In the genomic region with DNA sequence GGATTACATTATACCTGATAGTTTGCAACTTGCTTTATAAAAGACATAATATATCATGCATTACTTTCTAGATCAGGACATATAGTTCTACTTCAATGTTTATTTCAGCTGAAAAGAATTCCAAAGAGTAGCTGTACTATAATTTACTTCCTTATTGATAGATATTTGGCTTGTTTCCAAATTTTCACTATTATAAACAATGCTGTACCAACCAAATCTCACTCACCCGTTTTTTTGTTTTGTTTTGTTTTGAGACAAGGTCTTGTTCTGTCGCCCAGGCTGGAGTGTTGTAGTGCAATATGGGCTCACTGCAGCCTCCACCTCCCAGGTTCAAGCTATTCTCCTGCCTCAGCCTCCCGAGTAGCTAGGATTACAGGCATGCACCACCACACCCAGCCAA, we compare ENCODE assay signal across 13 cellular contexts.
DNase-seq lines count a peak whose midpoint lies in the region; ATAC-seq, FAIRE-seq and TF ChIP-seq lines count a peak whose summit lies in the region.
"Had no signal": no experiment of that assay in that cellular context is flagged by ENCODE, and none has a peak within 500 bp of the region (broad histone marks: within the 10 kb centered on the region; RNA-seq: fewer than 3 reads in every experiment).

No MANE protein-coding gene starts in this region.

- H4K5ac ChIP-seq in IMR-90 (ENCODE audit: low read depth, low read length): no peak overlapping the region

- no peak overlapping the region for H4K91ac ChIP-seq in IMR-90 (ENCODE audit: insufficient read depth, low read depth, low read length)

- H3K4me3 ChIP-seq in IMR-90 (ENCODE audit: insufficient read depth, low read depth, low read length) (no peak overlapping the region), small intestine (ENCODE audit: low read depth in 1 of 2, low read length in 2 of 2) (no peak overlapping the region)
- H3K4me3 ChIP-seq: A549, GM12878, GM23338 had no signal

- peaks cover 41% of the 10 kb centered on the region for H3K4me1 Mint-ChIP-seq in dendritic cell treated with granulocyte-macrophage colony-stimulating factor and Interleukin-4, amounts not matched to agents 40 ng/mL and 50 ng/mL, for 4 days (ENCODE audit: low read depth)
- peaks cover 17% of the 10 kb centered on the region for H3K4me1 Mint-ChIP-seq in activated T-helper 17 cell treated with anti-CD3 and anti-CD28 coated beads, Interleukin-2, amount 50 U/mL, for 72 hours

- peaks cover 58% of the 10 kb centered on the region for H3K36me3 Mint-ChIP-seq in dendritic cell treated with granulocyte-macrophage colony-stimulating factor and Interleukin-4, amounts not matched to agents 40 ng/mL and 50 ng/mL, for 4 days (ENCODE audit: low read depth)
- peaks cover 24% of the 10 kb centered on the region for H3K36me3 Mint-ChIP-seq in activated T-helper 17 cell treated with anti-CD3 and anti-CD28 coated beads, Interleukin-2, amount 50 U/mL, for 72 hours (ENCODE audit: low read depth)

- no peaks in the 10 kb centered on the region for H3K27me3 Mint-ChIP-seq in dendritic cell treated with granulocyte-macrophage colony-stimulating factor and Interleukin-4, amounts not matched to agents 40 ng/mL and 50 ng/mL, for 4 days
- no peaks in the 10 kb centered on the region for H3K27me3 Mint-ChIP-seq in activated T-helper 17 cell treated with anti-CD3 and anti-CD28 coated beads, Interleukin-2, amount 50 U/mL, for 72 hours
- H3K27me3 Mint-ChIP-seq: CD4-positive, alpha-beta memory T cell had no signal

- dilution Hi-C loops in IMR-90 (cut with HindIII; ENCODE audit: low sequenced_read_pairs, unreplicated experiment): no loop called here

- no peak overlapping the region for H3K4ac ChIP-seq in IMR-90 (ENCODE audit: low read depth, low read length)

- H3K27me3 ChIP-seq in IMR-90 (ENCODE audit: control insufficient read depth, insufficient read depth, low read length): no peaks in the 10 kb centered on the region
- no peaks in the 10 kb centered on the region for H3K27me3 ChIP-seq in small intestine (ENCODE audit: control insufficient read depth in 2 of 2, insufficient read depth in 2 of 2, low read length in 2 of 2)
- H3K27me3 ChIP-seq: BE2C had no signal

- TF ChIP-seq POLR2A in IMR-90 (IDR thresholded peaks at IDR 0.05; ENCODE audit: low read depth, low read length): no peak

- no peak for TF ChIP-seq CTCF in IMR-90 (conservative IDR thresholded peaks at IDR 0.05; ENCODE audit: low read depth, low read length)

- peaks cover 25 to 56% of the 10 kb centered on the region in 2 experiments; a peak in 3 of 4 replicates for H3K79me1 ChIP-seq in IMR-90 (ENCODE audit: low read depth in 1 of 2, low read length in 2 of 2)

- ATAC-seq in IMR-90 (ENCODE audit: low read depth): no peak
- no peak for ATAC-seq in activated T-helper 17 cell treated with anti-CD3 and anti-CD28 coated beads, Interleukin-2, amount 50 U/mL, for 72 hours (replicated peaks)
- ATAC-seq: A549, GM12878, GM23338 had no signal

- no peak overlapping the region for H2BK15ac ChIP-seq in IMR-90 (ENCODE audit: low read depth, low read length)

- BruUV-seq in IMR-90 (replicated peaks; lab: Mats Ljungman, UMichigan): TSS peak; percentile 2

- H3K9ac ChIP-seq in IMR-90 (ENCODE audit: low read depth, low read length): no peak overlapping the region

- H3K56ac ChIP-seq in IMR-90 (ENCODE audit: extremely low read depth, insufficient read depth, low read length): no peak overlapping the region

- POLR2A ChIA-PET in IMR-90 (lab: Charles Lee; ENCODE audit: unreplicated experiment): no interaction called here

- no peak overlapping the region for H3K23ac ChIP-seq in IMR-90 (ENCODE audit: low read depth, low read length)

- no peak for TF ChIP-seq RAD21 in IMR-90 (IDR thresholded peaks at IDR 0.05; ENCODE audit: low read length)

- no peak overlapping the region for H3K4me3 Mint-ChIP-seq in dendritic cell treated with granulocyte-macrophage colony-stimulating factor and Interleukin-4, amounts not matched to agents 40 ng/mL and 50 ng/mL, for 4 days
- no peak overlapping the region for H3K4me3 Mint-ChIP-seq in activated T-helper 17 cell treated with anti-CD3 and anti-CD28 coated beads, Interleukin-2, amount 50 U/mL, for 72 hours
- H3K4me3 Mint-ChIP-seq: CD4-positive, alpha-beta memory T cell; GM23338 had no signal

- no peak overlapping the region for H4K8ac ChIP-seq in IMR-90 (ENCODE audit: low read depth in 2 of 2, low read length in 2 of 2)

- peaks cover 24% of the 10 kb centered on the region; the same call in 1 of the 2 replicates for H4K20me1 ChIP-seq in IMR-90 (ENCODE audit: insufficient read depth, low read length)

- in situ Hi-C loops in IMR-90 (cut with MboI; ENCODE audit: low sequenced_read_pairs): no loop called here

- H2AFZ ChIP-seq in IMR-90 (replicated peaks; ENCODE audit: low read length, poor library complexity): no peak overlapping the region
- H2AFZ ChIP-seq: GM23338 had no signal

- DNase-seq in IMR-90: no peak
- peak; percentile 19 for DNase-seq in small intestine
- DNase-seq in MV-4-11 (lab: John Stamatoyannopoulos, UW): no peak
- DNase-seq: BE2C; CD4-positive, alpha-beta memory T cell; H7 had no signal

- H3K9me1 ChIP-seq in IMR-90 (ENCODE audit: insufficient read depth, low read length): peaks cover 15% of the 10 kb centered on the region

- H2BK20ac ChIP-seq in IMR-90 (ENCODE audit: low read depth, low read length): no peak overlapping the region

- intact Hi-C loops in IMR-90 (cut with micrococcal nuclease): no loop called here
- intact Hi-C loops in dendritic cell treated with granulocyte-macrophage colony-stimulating factor and Interleukin-4, amounts not matched to agents 40 ng/mL and 50 ng/mL, for 4 days (cut with micrococcal nuclease): no loop called here

- H3K36me3 ChIP-seq in IMR-90 (ENCODE audit: control insufficient read depth, insufficient read depth, low read length) (peaks cover 4% of the 10 kb centered on the region), KOPT-K1 (ENCODE audit: insufficient read depth, low read length) (peaks cover 38% of the 10 kb centered on the region), small intestine (ENCODE audit: control insufficient read depth in 2 of 2, insufficient read depth in 2 of 2, low read length in 2 of 2) (no peaks in the 10 kb centered on the region)

- peak overlapping the region; percentile 47 for H3K27ac Mint-ChIP-seq in dendritic cell treated with granulocyte-macrophage colony-stimulating factor and Interleukin-4, amounts not matched to agents 40 ng/mL and 50 ng/mL, for 4 days
- H3K27ac Mint-ChIP-seq in activated T-helper 17 cell treated with anti-CD3 and anti-CD28 coated beads, Interleukin-2, amount 50 U/mL, for 72 hours: no peak overlapping the region
- H3K27ac Mint-ChIP-seq: GM23338 had no signal

- H2AK9ac ChIP-seq in IMR-90 (replicated peaks; ENCODE audit: low read depth, low read length, poor library complexity): no peak overlapping the region

- no peaks in the 10 kb centered on the region for H3K9me3 Mint-ChIP-seq in dendritic cell treated with granulocyte-macrophage colony-stimulating factor and Interleukin-4, amounts not matched to agents 40 ng/mL and 50 ng/mL, for 4 days
- peaks cover 3% of the 10 kb centered on the region for H3K9me3 Mint-ChIP-seq in activated T-helper 17 cell treated with anti-CD3 and anti-CD28 coated beads, Interleukin-2, amount 50 U/mL, for 72 hours
- H3K9me3 Mint-ChIP-seq: CD4-positive, alpha-beta memory T cell; GM23338 had no signal

- H3K4me1 ChIP-seq in IMR-90 (ENCODE audit: control insufficient read depth, insufficient read depth, low read length): peaks cover 10% of the 10 kb centered on the region
- no peaks in the 10 kb centered on the region for H3K4me1 ChIP-seq in small intestine (ENCODE audit: control insufficient read depth in 2 of 2, insufficient read depth in 1 of 2, low read depth in 1 of 2, low read length in 1 of 2)
- H3K4me1 ChIP-seq: A549 had no signal

- CTCF ChIA-PET in IMR-90 (lab: Yijun Ruan, JAX): no interaction called here

- H2BK5ac ChIP-seq in IMR-90 (ENCODE audit: low read depth, low read length, poor library complexity, severe bottlenecking): no peak overlapping the region

- FAIRE-seq in small intestine (lab: Jason Lieb, UNC): no peak
- FAIRE-seq: A549, GM12878 had no signal

- no peak overlapping the region for H3K4me2 ChIP-seq in IMR-90 (ENCODE audit: low read depth, low read length)
- H3K4me2 ChIP-seq: A549, GM23338 had no signal

- no peak overlapping the region for H2BK120ac ChIP-seq in IMR-90 (ENCODE audit: low read depth, low read length)

- H3K9me3 ChIP-seq in IMR-90 (ENCODE audit: control insufficient read depth, insufficient read depth, low read length) (no peaks in the 10 kb centered on the region), KOPT-K1 (ENCODE audit: insufficient read depth, low read length, poor library complexity, severe bottlenecking) (no peaks in the 10 kb centered on the region), small intestine (ENCODE audit: control insufficient read depth, low read depth) (no peaks in the 10 kb centered on the region)
- H3K9me3 ChIP-seq: A549, BE2C had no signal

- no peak overlapping the region for H3K18ac ChIP-seq in IMR-90 (ENCODE audit: low read depth, low read length)

- H3K14ac ChIP-seq in IMR-90 (replicated peaks; ENCODE audit: low read depth, low read length): no peak overlapping the region

- H3K27ac ChIP-seq in IMR-90 (ENCODE audit: insufficient read depth, low read length) (no peak overlapping the region), KOPT-K1 (ENCODE audit: low read depth, low read length, poor library complexity, severe bottlenecking) (peak overlapping the region; percentile 84), small intestine (ENCODE audit: low read depth in 1 of 2, low read length in 1 of 2) (no peak overlapping the region)
- H3K27ac ChIP-seq: A549, C4-2B had no signal

- H2AK5ac ChIP-seq in IMR-90 (ENCODE audit: low read depth, low read length): no peak overlapping the region

- WGBS in IMR-90 (ENCODE audit: extremely low coverage in 2 of 2, insufficient read length in 1 of 2), 2 experiments: no CpG with 5 or more reads among the region's 3 CpGs
- 36 to 50% (median 50%) methylated on average over 3 of the region's 3 CpGs for WGBS in small intestine, 3 donors

TF ChIP-seq in IMR-90, 13 proteins besides CTCF, POLR2A, EP300 and RAD21 (continues in another document):
- no peak for TF ChIP-seq MAFK (IDR thresholded peaks at IDR 0.05; ENCODE audit: low read depth, low read length)
- TF ChIP-seq FOS (IDR thresholded peaks at IDR 0.05; ENCODE audit: low read depth, low read length): no peak
- no peak for TF ChIP-seq MXI1 (IDR thresholded peaks at IDR 0.05; ENCODE audit: borderline replicate concordance, low read depth, low read length)
- no peak for TF ChIP-seq BHLHE40 (IDR thresholded peaks at IDR 0.05; ENCODE audit: low read depth, low read length)
- TF ChIP-seq CHD1 (IDR thresholded peaks at IDR 0.05; ENCODE audit: low read depth, low read length): no peak
- TF ChIP-seq RCOR1 (IDR thresholded peaks at IDR 0.05; ENCODE audit: insufficient replicate concordance, low read length): no peak
